In genomic region chr15:77029166-77030041, GRCh38 we compare ENCODE assay signal across 1 cellular context.
TF ChIP-seq lines count a peak whose summit lies in the region.

No MANE protein-coding gene starts in this region.

TF ChIP-seq in K562, 482 proteins besides CTCF, POLR2A, EP300 and RAD21 (continued from another document):
- TF ChIP-seq, protein P1, sequence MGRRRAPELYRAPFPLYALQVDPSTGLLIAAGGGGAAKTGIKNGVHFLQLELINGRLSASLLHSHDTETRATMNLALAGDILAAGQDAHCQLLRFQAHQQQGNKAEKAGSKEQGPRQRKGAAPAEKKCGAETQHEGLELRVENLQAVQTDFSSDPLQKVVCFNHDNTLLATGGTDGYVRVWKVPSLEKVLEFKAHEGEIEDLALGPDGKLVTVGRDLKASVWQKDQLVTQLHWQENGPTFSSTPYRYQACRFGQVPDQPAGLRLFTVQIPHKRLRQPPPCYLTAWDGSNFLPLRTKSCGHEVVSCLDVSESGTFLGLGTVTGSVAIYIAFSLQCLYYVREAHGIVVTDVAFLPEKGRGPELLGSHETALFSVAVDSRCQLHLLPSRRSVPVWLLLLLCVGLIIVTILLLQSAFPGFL (CRISPR knock-in tag; IDR thresholded peaks at IDR 0.05): no peak
- TF ChIP-seq RCOR1 (IDR thresholded peaks at IDR 0.05; ENCODE audit: borderline replicate concordance in 1 of 2, low read depth in 2 of 2, low read length in 2 of 2): no peak
TF ChIP-seq in K562: peak in this region for 0.
